ENCODE assay signal across 20 cellular contexts in the genomic region with DNA sequence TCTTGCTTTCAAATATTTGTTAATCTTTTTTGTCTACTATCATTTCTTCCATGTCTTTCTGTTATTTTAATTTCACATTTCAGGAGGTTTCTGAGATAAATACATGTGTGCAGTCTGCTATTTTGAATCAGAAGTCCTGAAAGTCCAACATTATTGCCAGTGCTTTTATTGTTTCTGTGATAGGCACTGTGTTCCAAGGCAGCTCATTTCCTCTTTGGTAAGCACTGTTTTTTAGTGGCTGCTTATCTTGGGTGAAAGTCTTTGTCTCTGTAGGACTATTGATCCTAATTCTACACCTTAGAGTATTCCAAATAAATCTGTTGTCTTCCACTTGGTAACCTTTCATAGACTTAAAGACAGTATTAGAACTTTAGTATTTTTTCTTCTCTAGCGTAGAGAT.
"Had no signal": no experiment of that assay in that cellular context is flagged by ENCODE, and none has a peak within 500 bp of the region (broad histone marks: within the 10 kb centered on the region; RNA-seq: fewer than 3 reads in every experiment).

No MANE protein-coding gene starts in this region.

- H3K27ac ChIP-seq: Peyer's patch, SJCRH30 had no signal

- ATAC-seq: PC-3, Right ventricle myocardium inferior, SK-N-SH treated with all-trans-retinoic acid at 6 μM for 48 hours had no signal

- H3K36me3 ChIP-seq: Peyer's patch, SJCRH30 had no signal

- DNase-seq: KBM-7, MM.1S, NCI-H1092 treated with DMSO at 0.1 percent for 48 hours, NCI-H1436, NCI-H187, NCI-H2029, NCI-H2081 treated with DMSO at 0.1 percent for 48 hours, NCI-H2171, NCI-H226, NCI-H446, NCI-H510A, NCI-H524 treated with DMSO at 0.1 percent for 48 hours, NCI-H69, NCI-H774, PC-3, Peyer's patch, SHP77 treated with DMSO at 0.1 percent for 48 hours, SJCRH30 had no signal

- H3K27me3 ChIP-seq: Peyer's patch, SJCRH30 had no signal

- H3K4me1 ChIP-seq: Peyer's patch, SJCRH30 had no signal

- H3K9me3 ChIP-seq: Peyer's patch, SJCRH30 had no signal

- H3K4me3 ChIP-seq: Peyer's patch, SJCRH30 had no signal
